1 cellular context compared by ENCODE assay signal in the genomic region with DNA sequence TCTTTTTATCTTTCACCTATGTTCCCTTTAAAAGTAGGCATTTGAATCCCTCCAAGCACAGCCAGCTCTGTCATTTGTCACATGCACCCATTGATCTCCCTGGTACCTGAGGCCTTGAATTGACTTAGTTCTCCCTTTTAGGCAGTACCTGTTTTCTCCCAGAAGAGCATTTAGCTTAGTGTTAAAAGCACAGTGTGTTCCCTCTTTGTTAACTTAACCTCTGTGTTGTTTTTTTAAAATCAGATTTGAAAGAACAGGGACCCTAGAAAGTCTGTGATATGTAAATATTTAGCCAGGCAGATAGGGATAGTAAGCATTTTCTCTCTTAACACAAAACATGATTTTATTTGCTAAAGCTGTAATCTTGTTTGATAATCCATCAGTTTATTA.
TF ChIP-seq lines count a peak whose summit lies in the region.

No MANE protein-coding gene starts in this region.

TF ChIP-seq in HepG2, 621 proteins besides CTCF, POLR2A, EP300 and RAD21 (continued from another document and continues in another):
- TF ChIP-seq, protein P1, sequence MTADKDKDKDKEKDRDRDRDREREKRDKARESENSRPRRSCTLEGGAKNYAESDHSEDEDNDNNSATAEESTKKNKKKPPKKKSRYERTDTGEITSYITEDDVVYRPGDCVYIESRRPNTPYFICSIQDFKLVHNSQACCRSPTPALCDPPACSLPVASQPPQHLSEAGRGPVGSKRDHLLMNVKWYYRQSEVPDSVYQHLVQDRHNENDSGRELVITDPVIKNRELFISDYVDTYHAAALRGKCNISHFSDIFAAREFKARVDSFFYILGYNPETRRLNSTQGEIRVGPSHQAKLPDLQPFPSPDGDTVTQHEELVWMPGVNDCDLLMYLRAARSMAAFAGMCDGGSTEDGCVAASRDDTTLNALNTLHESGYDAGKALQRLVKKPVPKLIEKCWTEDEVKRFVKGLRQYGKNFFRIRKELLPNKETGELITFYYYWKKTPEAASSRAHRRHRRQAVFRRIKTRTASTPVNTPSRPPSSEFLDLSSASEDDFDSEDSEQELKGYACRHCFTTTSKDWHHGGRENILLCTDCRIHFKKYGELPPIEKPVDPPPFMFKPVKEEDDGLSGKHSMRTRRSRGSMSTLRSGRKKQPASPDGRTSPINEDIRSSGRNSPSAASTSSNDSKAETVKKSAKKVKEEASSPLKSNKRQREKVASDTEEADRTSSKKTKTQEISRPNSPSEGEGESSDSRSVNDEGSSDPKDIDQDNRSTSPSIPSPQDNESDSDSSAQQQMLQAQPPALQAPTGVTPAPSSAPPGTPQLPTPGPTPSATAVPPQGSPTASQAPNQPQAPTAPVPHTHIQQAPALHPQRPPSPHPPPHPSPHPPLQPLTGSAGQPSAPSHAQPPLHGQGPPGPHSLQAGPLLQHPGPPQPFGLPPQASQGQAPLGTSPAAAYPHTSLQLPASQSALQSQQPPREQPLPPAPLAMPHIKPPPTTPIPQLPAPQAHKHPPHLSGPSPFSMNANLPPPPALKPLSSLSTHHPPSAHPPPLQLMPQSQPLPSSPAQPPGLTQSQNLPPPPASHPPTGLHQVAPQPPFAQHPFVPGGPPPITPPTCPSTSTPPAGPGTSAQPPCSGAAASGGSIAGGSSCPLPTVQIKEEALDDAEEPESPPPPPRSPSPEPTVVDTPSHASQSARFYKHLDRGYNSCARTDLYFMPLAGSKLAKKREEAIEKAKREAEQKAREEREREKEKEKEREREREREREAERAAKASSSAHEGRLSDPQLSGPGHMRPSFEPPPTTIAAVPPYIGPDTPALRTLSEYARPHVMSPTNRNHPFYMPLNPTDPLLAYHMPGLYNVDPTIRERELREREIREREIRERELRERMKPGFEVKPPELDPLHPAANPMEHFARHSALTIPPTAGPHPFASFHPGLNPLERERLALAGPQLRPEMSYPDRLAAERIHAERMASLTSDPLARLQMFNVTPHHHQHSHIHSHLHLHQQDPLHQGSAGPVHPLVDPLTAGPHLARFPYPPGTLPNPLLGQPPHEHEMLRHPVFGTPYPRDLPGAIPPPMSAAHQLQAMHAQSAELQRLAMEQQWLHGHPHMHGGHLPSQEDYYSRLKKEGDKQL (CRISPR knock-in tag; IDR thresholded peaks at IDR 0.05; ENCODE audit: low read depth): peak; percentile 86
- TF ChIP-seq, protein P2, sequence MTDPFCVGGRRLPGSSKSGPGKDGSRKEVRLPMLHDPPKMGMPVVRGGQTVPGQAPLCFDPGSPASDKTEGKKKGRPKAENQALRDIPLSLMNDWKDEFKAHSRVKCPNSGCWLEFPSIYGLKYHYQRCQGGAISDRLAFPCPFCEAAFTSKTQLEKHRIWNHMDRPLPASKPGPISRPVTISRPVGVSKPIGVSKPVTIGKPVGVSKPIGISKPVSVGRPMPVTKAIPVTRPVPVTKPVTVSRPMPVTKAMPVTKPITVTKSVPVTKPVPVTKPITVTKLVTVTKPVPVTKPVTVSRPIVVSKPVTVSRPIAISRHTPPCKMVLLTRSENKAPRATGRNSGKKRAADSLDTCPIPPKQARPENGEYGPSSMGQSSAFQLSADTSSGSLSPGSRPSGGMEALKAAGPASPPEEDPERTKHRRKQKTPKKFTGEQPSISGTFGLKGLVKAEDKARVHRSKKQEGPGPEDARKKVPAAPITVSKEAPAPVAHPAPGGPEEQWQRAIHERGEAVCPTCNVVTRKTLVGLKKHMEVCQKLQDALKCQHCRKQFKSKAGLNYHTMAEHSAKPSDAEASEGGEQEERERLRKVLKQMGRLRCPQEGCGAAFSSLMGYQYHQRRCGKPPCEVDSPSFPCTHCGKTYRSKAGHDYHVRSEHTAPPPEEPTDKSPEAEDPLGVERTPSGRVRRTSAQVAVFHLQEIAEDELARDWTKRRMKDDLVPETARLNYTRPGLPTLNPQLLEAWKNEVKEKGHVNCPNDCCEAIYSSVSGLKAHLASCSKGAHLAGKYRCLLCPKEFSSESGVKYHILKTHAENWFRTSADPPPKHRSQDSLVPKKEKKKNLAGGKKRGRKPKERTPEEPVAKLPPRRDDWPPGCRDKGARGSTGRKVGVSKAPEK (CRISPR knock-in tag; IDR thresholded peaks at IDR 0.05; ENCODE audit: borderline replicate concordance): no peak
- no peak for TF ChIP-seq ZNF569 (CRISPR knock-in tag; IDR thresholded peaks at IDR 0.05; ENCODE audit: borderline replicate concordance)
- TF ChIP-seq, protein P3, sequence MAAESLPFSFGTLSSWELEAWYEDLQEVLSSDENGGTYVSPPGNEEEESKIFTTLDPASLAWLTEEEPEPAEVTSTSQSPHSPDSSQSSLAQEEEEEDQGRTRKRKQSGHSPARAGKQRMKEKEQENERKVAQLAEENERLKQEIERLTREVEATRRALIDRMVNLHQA (CRISPR knock-in tag; IDR thresholded peaks at IDR 0.05): no peak
- peak; percentile 74 for TF ChIP-seq PITX1 (CRISPR knock-in tag; IDR thresholded peaks at IDR 0.05)
- TF ChIP-seq, protein P4, sequence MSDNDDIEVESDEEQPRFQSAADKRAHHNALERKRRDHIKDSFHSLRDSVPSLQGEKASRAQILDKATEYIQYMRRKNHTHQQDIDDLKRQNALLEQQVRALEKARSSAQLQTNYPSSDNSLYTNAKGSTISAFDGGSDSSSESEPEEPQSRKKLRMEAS (IDR thresholded peaks at IDR 0.05): peak; percentile 32; the same call in 1 of the 2 replicates
- TF ChIP-seq ZNF282 (IDR thresholded peaks at IDR 0.05; ENCODE audit: partially characterized antibody): no peak
- peak; percentile 46; the same call in 1 of the 2 replicates for TF ChIP-seq ZNF878 (CRISPR knock-in tag; IDR thresholded peaks at IDR 0.05)
- TF ChIP-seq FOXK2 (IDR thresholded peaks at IDR 0.05): no peak
- no peak for TF ChIP-seq ZNF766 (CRISPR knock-in tag; IDR thresholded peaks at IDR 0.05; ENCODE audit: borderline replicate concordance)
- no peak for TF ChIP-seq ZNF605 (CRISPR knock-in tag; IDR thresholded peaks at IDR 0.05)
- TF ChIP-seq ATF7-NPFF (CRISPR knock-in tag; IDR thresholded peaks at IDR 0.05; ENCODE audit: low read depth): no peak
- TF ChIP-seq GFI1 (CRISPR knock-in tag; IDR thresholded peaks at IDR 0.05; ENCODE audit: borderline replicate concordance): peak; percentile 94
- 0 out of 2 replicates have a peak, but pooled peaks have one; percentile 30 for TF ChIP-seq TGIF2 (CRISPR knock-in tag; IDR thresholded peaks at IDR 0.05)
- 0 out of 2 replicates have a peak, but pooled peaks have one; percentile 30 for TF ChIP-seq MIXL1 (CRISPR knock-in tag; IDR thresholded peaks at IDR 0.05)
- TF ChIP-seq FOXO1 (CRISPR knock-in tag; IDR thresholded peaks at IDR 0.05): peak; percentile 61; the same call in 1 of the 2 replicates
- TF ChIP-seq SOX6 (IDR thresholded peaks at IDR 0.05): no peak
- peak; percentile 86 for TF ChIP-seq SOX6 (CRISPR knock-in tag; IDR thresholded peaks at IDR 0.05)
- TF ChIP-seq RXRA (CRISPR knock-in tag; IDR thresholded peaks at IDR 0.05): no peak
- TF ChIP-seq, protein P5, sequence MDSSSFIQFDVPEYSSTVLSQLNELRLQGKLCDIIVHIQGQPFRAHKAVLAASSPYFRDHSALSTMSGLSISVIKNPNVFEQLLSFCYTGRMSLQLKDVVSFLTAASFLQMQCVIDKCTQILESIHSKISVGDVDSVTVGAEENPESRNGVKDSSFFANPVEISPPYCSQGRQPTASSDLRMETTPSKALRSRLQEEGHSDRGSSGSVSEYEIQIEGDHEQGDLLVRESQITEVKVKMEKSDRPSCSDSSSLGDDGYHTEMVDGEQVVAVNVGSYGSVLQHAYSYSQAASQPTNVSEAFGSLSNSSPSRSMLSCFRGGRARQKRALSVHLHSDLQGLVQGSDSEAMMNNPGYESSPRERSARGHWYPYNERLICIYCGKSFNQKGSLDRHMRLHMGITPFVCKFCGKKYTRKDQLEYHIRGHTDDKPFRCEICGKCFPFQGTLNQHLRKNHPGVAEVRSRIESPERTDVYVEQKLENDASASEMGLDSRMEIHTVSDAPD (CRISPR knock-in tag; IDR thresholded peaks at IDR 0.05): no peak
- TF ChIP-seq NR2F6 (IDR thresholded peaks at IDR 0.05): peak; percentile 85
- peak; percentile 75 for TF ChIP-seq NR2F6 (CRISPR knock-in tag; IDR thresholded peaks at IDR 0.05)
- TF ChIP-seq, protein P6, sequence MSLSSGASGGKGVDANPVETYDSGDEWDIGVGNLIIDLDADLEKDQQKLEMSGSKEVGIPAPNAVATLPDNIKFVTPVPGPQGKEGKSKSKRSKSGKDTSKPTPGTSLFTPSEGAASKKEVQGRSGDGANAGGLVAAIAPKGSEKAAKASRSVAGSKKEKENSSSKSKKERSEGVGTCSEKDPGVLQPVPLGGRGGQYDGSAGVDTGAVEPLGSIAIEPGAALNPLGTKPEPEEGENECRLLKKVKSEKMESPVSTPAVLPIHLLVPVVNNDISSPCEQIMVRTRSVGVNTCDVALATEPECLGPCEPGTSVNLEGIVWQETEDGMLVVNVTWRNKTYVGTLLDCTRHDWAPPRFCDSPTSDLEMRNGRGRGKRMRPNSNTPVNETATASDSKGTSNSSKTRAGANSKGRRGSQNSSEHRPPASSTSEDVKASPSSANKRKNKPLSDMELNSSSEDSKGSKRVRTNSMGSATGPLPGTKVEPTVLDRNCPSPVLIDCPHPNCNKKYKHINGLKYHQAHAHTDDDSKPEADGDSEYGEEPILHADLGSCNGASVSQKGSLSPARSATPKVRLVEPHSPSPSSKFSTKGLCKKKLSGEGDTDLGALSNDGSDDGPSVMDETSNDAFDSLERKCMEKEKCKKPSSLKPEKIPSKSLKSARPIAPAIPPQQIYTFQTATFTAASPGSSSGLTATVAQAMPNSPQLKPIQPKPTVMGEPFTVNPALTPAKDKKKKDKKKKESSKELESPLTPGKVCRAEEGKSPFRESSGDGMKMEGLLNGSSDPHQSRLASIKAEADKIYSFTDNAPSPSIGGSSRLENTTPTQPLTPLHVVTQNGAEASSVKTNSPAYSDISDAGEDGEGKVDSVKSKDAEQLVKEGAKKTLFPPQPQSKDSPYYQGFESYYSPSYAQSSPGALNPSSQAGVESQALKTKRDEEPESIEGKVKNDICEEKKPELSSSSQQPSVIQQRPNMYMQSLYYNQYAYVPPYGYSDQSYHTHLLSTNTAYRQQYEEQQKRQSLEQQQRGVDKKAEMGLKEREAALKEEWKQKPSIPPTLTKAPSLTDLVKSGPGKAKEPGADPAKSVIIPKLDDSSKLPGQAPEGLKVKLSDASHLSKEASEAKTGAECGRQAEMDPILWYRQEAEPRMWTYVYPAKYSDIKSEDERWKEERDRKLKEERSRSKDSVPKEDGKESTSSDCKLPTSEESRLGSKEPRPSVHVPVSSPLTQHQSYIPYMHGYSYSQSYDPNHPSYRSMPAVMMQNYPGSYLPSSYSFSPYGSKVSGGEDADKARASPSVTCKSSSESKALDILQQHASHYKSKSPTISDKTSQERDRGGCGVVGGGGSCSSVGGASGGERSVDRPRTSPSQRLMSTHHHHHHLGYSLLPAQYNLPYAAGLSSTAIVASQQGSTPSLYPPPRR (CRISPR knock-in tag; IDR thresholded peaks at IDR 0.05; ENCODE audit: borderline replicate concordance): peak; percentile 95
- no peak for TF ChIP-seq ZNF335 (CRISPR knock-in tag; IDR thresholded peaks at IDR 0.05)
- no peak for TF ChIP-seq ZNF430 (CRISPR knock-in tag; IDR thresholded peaks at IDR 0.05)
- TF ChIP-seq FLYWCH1 (CRISPR knock-in tag; IDR thresholded peaks at IDR 0.05): no peak
- TF ChIP-seq SP5 (CRISPR knock-in tag; IDR thresholded peaks at IDR 0.05; ENCODE audit: borderline replicate concordance, low read depth): peak; percentile 23; the same call in 1 of the 2 replicates
- TF ChIP-seq CCAR2 (optimal IDR thresholded peaks at IDR 0.05; ENCODE audit: low read depth, low read length): no peak
- TF ChIP-seq HHEX (CRISPR knock-in tag; IDR thresholded peaks at IDR 0.05): peak; percentile 78
- 0 out of 2 replicates have a peak, but pooled peaks have one; percentile 22 for TF ChIP-seq KAT8 (CRISPR knock-in tag; IDR thresholded peaks at IDR 0.05)
- 0 out of 2 replicates have a peak, but pooled peaks have one; percentile 34 for TF ChIP-seq ZSCAN31 (CRISPR knock-in tag; IDR thresholded peaks at IDR 0.05; ENCODE audit: low read depth)
- 0 out of 2 replicates have a peak, but pooled peaks have one; percentile 55 for TF ChIP-seq MEIS2 (CRISPR knock-in tag; IDR thresholded peaks at IDR 0.05)
- peak; percentile 78; the same call in 1 of the 2 replicates for TF ChIP-seq FOXA3 (CRISPR knock-in tag; IDR thresholded peaks at IDR 0.05)
- peak; percentile 65; the same call in 1 of the 2 replicates for TF ChIP-seq KDM1A (CRISPR knock-in tag; IDR thresholded peaks at IDR 0.05)
- no peak for TF ChIP-seq ZSCAN30 (CRISPR knock-in tag; IDR thresholded peaks at IDR 0.05)
- TF ChIP-seq, protein P7, sequence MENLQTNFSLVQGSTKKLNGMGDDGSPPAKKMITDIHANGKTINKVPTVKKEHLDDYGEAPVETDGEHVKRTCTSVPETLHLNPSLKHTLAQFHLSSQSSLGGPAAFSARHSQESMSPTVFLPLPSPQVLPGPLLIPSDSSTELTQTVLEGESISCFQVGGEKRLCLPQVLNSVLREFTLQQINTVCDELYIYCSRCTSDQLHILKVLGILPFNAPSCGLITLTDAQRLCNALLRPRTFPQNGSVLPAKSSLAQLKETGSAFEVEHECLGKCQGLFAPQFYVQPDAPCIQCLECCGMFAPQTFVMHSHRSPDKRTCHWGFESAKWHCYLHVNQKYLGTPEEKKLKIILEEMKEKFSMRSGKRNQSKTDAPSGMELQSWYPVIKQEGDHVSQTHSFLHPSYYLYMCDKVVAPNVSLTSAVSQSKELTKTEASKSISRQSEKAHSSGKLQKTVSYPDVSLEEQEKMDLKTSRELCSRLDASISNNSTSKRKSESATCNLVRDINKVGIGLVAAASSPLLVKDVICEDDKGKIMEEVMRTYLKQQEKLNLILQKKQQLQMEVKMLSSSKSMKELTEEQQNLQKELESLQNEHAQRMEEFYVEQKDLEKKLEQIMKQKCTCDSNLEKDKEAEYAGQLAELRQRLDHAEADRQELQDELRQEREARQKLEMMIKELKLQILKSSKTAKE (CRISPR knock-in tag; IDR thresholded peaks at IDR 0.05; ENCODE audit: borderline replicate concordance): peak; percentile 24; the same call in 1 of the 2 replicates
- TF ChIP-seq ARNTL (CRISPR knock-in tag; IDR thresholded peaks at IDR 0.05): peak; percentile 72
- TF ChIP-seq HMG20A (CRISPR knock-in tag; IDR thresholded peaks at IDR 0.05; ENCODE audit: borderline replicate concordance): peak; percentile 84
- TF ChIP-seq ELF3 (CRISPR knock-in tag; IDR thresholded peaks at IDR 0.05): no peak; the same call in 1 of the 2 replicates
- TF ChIP-seq, protein P8, sequence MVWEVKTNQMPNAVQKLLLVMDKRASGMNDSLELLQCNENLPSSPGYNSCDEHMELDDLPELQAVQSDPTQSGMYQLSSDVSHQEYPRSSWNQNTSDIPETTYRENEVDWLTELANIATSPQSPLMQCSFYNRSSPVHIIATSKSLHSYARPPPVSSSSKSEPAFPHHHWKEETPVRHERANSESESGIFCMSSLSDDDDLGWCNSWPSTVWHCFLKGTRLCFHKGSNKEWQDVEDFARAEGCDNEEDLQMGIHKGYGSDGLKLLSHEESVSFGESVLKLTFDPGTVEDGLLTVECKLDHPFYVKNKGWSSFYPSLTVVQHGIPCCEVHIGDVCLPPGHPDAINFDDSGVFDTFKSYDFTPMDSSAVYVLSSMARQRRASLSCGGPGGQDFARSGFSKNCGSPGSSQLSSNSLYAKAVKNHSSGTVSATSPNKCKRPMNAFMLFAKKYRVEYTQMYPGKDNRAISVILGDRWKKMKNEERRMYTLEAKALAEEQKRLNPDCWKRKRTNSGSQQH (CRISPR knock-in tag; IDR thresholded peaks at IDR 0.05; ENCODE audit: low read depth): no peak
